7 cellular contexts compared by ENCODE assay signal in the genomic region with DNA sequence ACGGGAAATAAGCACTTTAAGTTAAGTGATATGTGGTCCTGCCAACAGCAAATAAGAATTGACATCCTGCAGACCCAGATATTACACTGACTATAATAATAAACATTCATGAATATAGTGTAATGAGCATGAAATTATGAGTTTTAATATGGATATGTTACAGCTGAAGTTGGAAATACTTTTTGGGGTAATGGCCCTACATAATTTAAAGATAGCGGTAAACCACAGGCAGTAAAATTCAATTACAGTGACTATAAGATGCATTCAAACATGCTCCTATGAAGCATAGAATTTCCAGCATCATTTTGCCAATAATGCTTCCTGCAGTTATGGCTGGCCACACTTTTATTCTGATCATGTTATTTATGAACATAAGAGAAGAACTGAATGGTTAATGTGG. TPM values are rescaled to one million over a fixed set of nuclear protein-coding genes. Genes with fewer than 3 reads are reported as not detected.
"Had no signal": no experiment of that assay in that cellular context is flagged by ENCODE, and none has a peak within 500 bp of the region (broad histone marks: within the 10 kb centered on the region; RNA-seq: fewer than 3 reads in every experiment).

No MANE protein-coding gene starts in this region.

- H3K4me3 ChIP-seq: K562 had no signal

- H3K27me3 Mint-ChIP-seq: IgD-negative memory B cell had no signal

- H3K27ac Mint-ChIP-seq: IgD-negative memory B cell had no signal

- H3K4me1 Mint-ChIP-seq: IgD-negative memory B cell had no signal

- H3K4me3 Mint-ChIP-seq: IgD-negative memory B cell had no signal

- H3K36me3 Mint-ChIP-seq: IgD-negative memory B cell had no signal

- DNase-seq: IMR-90, KBM-7, KG1 had no signal

- H3K27ac ChIP-seq: HL-60 had no signal

RNA-seq across cellular contexts. Expression of gene LRRTM4, which starts 49.4 kb away (rescaled TPM):
- total RNA-seq: HT-29, IMR-90 had no signal
